ENCODE assay signal across 22 cellular contexts in the genomic region with DNA sequence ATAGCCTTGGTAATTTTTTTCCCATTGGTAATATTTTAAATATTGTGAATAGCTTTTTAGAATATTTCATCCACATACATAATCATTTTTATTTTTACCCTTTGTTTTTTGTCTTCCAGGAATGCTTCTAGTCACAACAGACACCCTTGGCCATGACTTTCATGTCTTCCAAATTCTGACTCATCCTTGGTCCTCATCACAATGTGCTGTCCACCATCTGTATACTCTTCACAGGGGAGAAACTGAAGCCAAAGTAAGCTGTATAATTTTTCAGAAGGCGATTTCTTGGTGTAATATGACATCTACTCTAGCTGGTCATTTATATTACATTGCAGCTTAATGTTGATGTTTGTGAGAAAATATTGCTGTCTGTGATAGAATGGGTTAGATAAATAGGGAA.
DNase-seq lines count a peak whose midpoint lies in the region; ATAC-seq and FAIRE-seq lines count a peak whose summit lies in the region.
"Had no signal": no experiment of that assay in that cellular context is flagged by ENCODE, and none has a peak within 500 bp of the region (broad histone marks: within the 10 kb centered on the region; RNA-seq: fewer than 3 reads in every experiment).

No MANE protein-coding gene starts in this region.

- ATAC-seq in HG03342 (IDR thresholded peaks at IDR 0.05; ENCODE audit: unreplicated experiment) = no peak
- ATAC-seq: stimulated activated naive CD8-positive, alpha-beta T cell treated with anti-CD3 and anti-CD28 coated beads, Interleukin-15, amount 100 ng/mL, for 72 hours had no signal

- FAIRE-seq in HTR-8/SVneo (lab: Jason Lieb, UNC) = peak; percentile 40
- FAIRE-seq: islet of Langerhans had no signal

- DNase-seq in ELR (ENCODE audit: low read depth) (peak; percentile 68), HTR-8/SVneo (ENCODE audit: insufficient read length, low spot score) (no peak), cerebellar cortex (ENCODE audit: low spot score) (peak; percentile 29), myocyte (ENCODE audit: low read depth) (peak; percentile 24), NCI-H146 treated with DMSO at 0.1 percent for 48 hours (lab: John Stamatoyannopoulos, UW; ENCODE audit: unreplicated experiment) (no peak), posterior vena cava (ENCODE audit: low spot score) (no peak)
- no peak for DNase-seq in activated CD4-positive, CD25-positive, alpha-beta regulatory T cell (lab: John Stamatoyannopoulos, UW)
- DNase-seq: activated B cell treated with CpG ODN at 0.5 μM for 24 hours; activated CD4-positive, alpha-beta memory T cell treated with anti-CD3 and anti-CD28 coated beads, Interleukin-2, amount 10 ng/mL, durations not matched to agents 7 days and 5 days; adrenal gland; BE2C; caudate nucleus; erythroblast; KBM-7; NCI-H2029; NCI-H345; NK-92 treated with Interleukin-12 subunit alpha and Interleukin-12 subunit beta, amount 100 ng/mL, for 24 hours; stimulated activated CD4-positive, alpha-beta T cell treated with anti-CD3 and anti-CD28 coated beads, Interleukin-4, amount 100 ng/mL, for 4 hours; stimulated activated naive CD8-positive, alpha-beta T cell treated with anti-CD3 and anti-CD28 coated beads, Interleukin-15, amount 100 ng/mL, for 72 hours; T-helper 9 cell had no signal

- intact Hi-C loops in posterior vena cava (cut with DNase I) = no loop called here

Comparison
In these comparisons a context has a peak if more than half of its experiments do, and no peak if none do; other contexts are left out.
1. DNase-seq: peak in ELR (single experiment), cerebellar cortex (single experiment) and myocyte (single experiment); none in HTR-8/SVneo (single experiment), activated CD4-positive, CD25-positive, alpha-beta regulatory T cell (0 of 4), NCI-H146 treated with DMSO at 0.1 percent for 48 hours (single experiment) and posterior vena cava (single experiment).